Comparison of ENCODE assay signal across 8 cellular contexts in genomic region chr1:6393400-6394187, GRCh38. TPM values are rescaled to one million over a fixed set of nuclear protein-coding genes. Genes with fewer than 3 reads are reported as not detected.
DNase-seq lines count a peak whose midpoint lies in the region; ATAC-seq and TF ChIP-seq lines count a peak whose summit lies in the region.

ACOT7 (minus strand) TSS chr1:6393767; CDS start chr1:6393399, 368 bp downstream.

- H3K27me3 Mint-ChIP-seq in natural killer cell treated with Interleukin-12 subunit alpha and Interleukin-12 subunit beta and Interleukin-15 and Interleukin-18, amount 100 ng/mL, for 72 hours: no peaks in the 10 kb centered on the region

- peak within 1 kb of the TSS; percentile 75 for H2AFZ ChIP-seq in DND-41 (ENCODE audit: low read depth, low read length)

- H3K27ac Mint-ChIP-seq in natural killer cell treated with Interleukin-12 subunit alpha and Interleukin-12 subunit beta and Interleukin-15 and Interleukin-18, amount 100 ng/mL, for 72 hours: peak within 1 kb of the TSS; percentile 83 to 89

- H3K36me3 Mint-ChIP-seq in natural killer cell treated with Interleukin-12 subunit alpha and Interleukin-12 subunit beta and Interleukin-15 and Interleukin-18, amount 100 ng/mL, for 72 hours: no peaks in the 10 kb centered on the region

- peak within 1 kb of the TSS; percentile 96 for H3K4me2 ChIP-seq in DND-41 (ENCODE audit: insufficient read depth, low read length)

- peak within 1 kb of the TSS; percentile 94 for H3K27ac ChIP-seq in DND-41 (ENCODE audit: low read length)

- H3K9ac ChIP-seq in DND-41 (ENCODE audit: low read depth, low read length): peak within 1 kb of the TSS; percentile 95

- H3K4me1 Mint-ChIP-seq in natural killer cell treated with Interleukin-12 subunit alpha and Interleukin-12 subunit beta and Interleukin-15 and Interleukin-18, amount 100 ng/mL, for 72 hours (ENCODE audit: low read depth in 2 of 2): peaks cover 20 to 22% of the 10 kb centered on the region in 2 donors

- H3K4me3 Mint-ChIP-seq in natural killer cell treated with Interleukin-12 subunit alpha and Interleukin-12 subunit beta and Interleukin-15 and Interleukin-18, amount 100 ng/mL, for 72 hours: peak within 1 kb of the TSS; percentile 93

- TF ChIP-seq CTCF in DND-41 (IDR thresholded peaks at IDR 0.05; ENCODE audit: borderline replicate concordance, extremely low read depth, low read length, poor library complexity, severe bottlenecking): peak; percentile 36
- TF ChIP-seq CTCF in fibroblast of mammary gland (conservative IDR thresholded peaks at IDR 0.05; ENCODE audit: control insufficient read depth, insufficient read depth, low read depth, low read length): peak; percentile 17

- no peaks in the 10 kb centered on the region for H3K9me3 Mint-ChIP-seq in natural killer cell treated with Interleukin-12 subunit alpha and Interleukin-12 subunit beta and Interleukin-15 and Interleukin-18, amount 100 ng/mL, for 72 hours

- peaks cover 51% of the 10 kb centered on the region for H3K79me2 ChIP-seq in DND-41 (ENCODE audit: insufficient read depth, low read length)

- peaks cover 35% of the 10 kb centered on the region for H4K20me1 ChIP-seq in DND-41 (ENCODE audit: insufficient read depth, low read length)

- no peaks in the 10 kb centered on the region for H3K27me3 ChIP-seq in DND-41 (ENCODE audit: insufficient read depth, low read length, poor library complexity)

- peaks cover 43% of the 10 kb centered on the region for H3K4me1 ChIP-seq in DND-41 (ENCODE audit: insufficient read depth, low read length)

- peak; percentile 94 for DNase-seq in DND-41
- DNase-seq in KG1 (lab: John Stamatoyannopoulos, UW): peak; percentile 73
- DNase-seq in RKO (ENCODE audit: low spot score): peak; percentile 89
- peak; percentile 80 to 85 for DNase-seq in activated T-helper 1 cell treated with anti-CD3 and anti-CD28 coated beads, Interleukin-2, amount 50 U/mL, for 16 hours (ENCODE audit: low read depth in 1 of 2, low spot score in 1 of 2)
- DNase-seq in fibroblast of mammary gland (ENCODE audit: low read depth): peak; percentile 75
- peak; percentile 91 for DNase-seq in natural killer cell treated with Interleukin-12 subunit alpha and Interleukin-12 subunit beta and Interleukin-15 and Interleukin-18, amount 100 ng/mL, for 72 hours (ENCODE audit: low spot score)
- DNase-seq in stimulated activated naive CD8-positive, alpha-beta T cell treated with anti-CD3 and anti-CD28 coated beads, Interleukin-15, Interleukin-2, amounts not matched to agents 100 U/mL and 50 U/mL, for 24 hours: peak; percentile 93

- ATAC-seq in DND-41 (ENCODE audit: insufficient read depth, low read depth) (peak; percentile 79), GM21723 (IDR thresholded peaks at IDR 0.05; ENCODE audit: unreplicated experiment) (peak; percentile 81)
- ATAC-seq in natural killer cell treated with Interleukin-12 subunit alpha and Interleukin-12 subunit beta and Interleukin-15 and Interleukin-18, amount 100 ng/mL, for 72 hours: peak; percentile 95
- peak; percentile 90 for ATAC-seq in stimulated activated naive CD8-positive, alpha-beta T cell treated with anti-CD3 and anti-CD28 coated beads, Interleukin-15, Interleukin-2, amounts not matched to agents 100 U/mL and 50 U/mL, for 24 hours

- H3K4me3 ChIP-seq in DND-41 (ENCODE audit: low read depth in 1 of 2, low read length in 2 of 2): peak within 1 kb of the TSS; percentile 93 to 98
- H3K4me3 ChIP-seq in fibroblast of mammary gland (ENCODE audit: control insufficient read depth, low read depth, low read length): peak within 1 kb of the TSS; percentile 59

- H3K9me3 ChIP-seq in DND-41 (ENCODE audit: insufficient read depth, low read length, severe bottlenecking): no peaks in the 10 kb centered on the region

- H3K36me3 ChIP-seq in DND-41 (ENCODE audit: insufficient read depth, low read length): peaks cover 9% of the 10 kb centered on the region; the same call in 1 of the 2 replicates

RNA-seq across cellular contexts. Expression of gene ACOT7, which starts in this region (rescaled TPM):
- 10 to 100 TPM; 49.5 to 87.5 TPM for total RNA-seq in natural killer cell treated with Interleukin-12 subunit alpha and Interleukin-12 subunit beta and Interleukin-15 and Interleukin-18, amount 100 ng/mL, for 72 hours

Comparison
In these comparisons a context has a peak if more than half of its experiments do, and no peak if none do; other contexts are left out.
1. Peak in every context shown above with its lines: DNase-seq, ATAC-seq, H3K4me3 ChIP-seq and H3K27ac ChIP-seq.